In genomic region chr9:121620777-121621437, GRCh38 we compare ENCODE assay signal across 8 cellular contexts. TPM values are rescaled to one million over a fixed set of nuclear protein-coding genes. Genes with fewer than 3 reads are reported as not detected.
DNase-seq lines count a peak whose midpoint lies in the region; ATAC-seq and TF ChIP-seq lines count a peak whose summit lies in the region.

No MANE protein-coding gene starts in this region.

- H3K4me3 Mint-ChIP-seq in activated T-helper 2 cell treated with anti-CD3 and anti-CD28 coated beads, Interferon-gamma antibody, Interleukin-2, Interleukin-4, amounts not matched to agents 10 μg/mL and 5 μg/mL and 100 μg/mL, durations not matched to agents 14 hours and 24 hours and 36 hours (ENCODE audit: low read depth), result no peak overlapping the region

- DNase-seq in D341Med (ENCODE audit: low spot score) (peak; percentile 69), HT-29 (ENCODE audit: low spot score) (peak; percentile 51), amniotic epithelial cell (ENCODE audit: low read depth) (peak; percentile 8), lower lobe of right lung (no peak), NCI-H2081 treated with DMSO at 0.1 percent for 48 hours (lab: John Stamatoyannopoulos, UW) (no peak)
- no peak for DNase-seq in activated T-helper 2 cell treated with anti-CD3 and anti-CD28 coated beads, Interferon-gamma antibody, Interleukin-2, Interleukin-4, amounts not matched to agents 10 μg/mL and 5 μg/mL and 100 μg/mL, durations not matched to agents 14 hours and 24 hours and 36 hours (ENCODE audit: low spot score)

- H3K9me3 ChIP-seq in lower lobe of right lung, result no peaks in the 10 kb centered on the region

- no peak overlapping the region for H3K27ac ChIP-seq in lower lobe of right lung

- no peaks in the 10 kb centered on the region for H3K36me3 Mint-ChIP-seq in activated T-helper 2 cell treated with anti-CD3 and anti-CD28 coated beads, Interferon-gamma antibody, Interleukin-2, Interleukin-4, amounts not matched to agents 10 μg/mL and 5 μg/mL and 100 μg/mL, durations not matched to agents 14 hours and 24 hours and 36 hours (ENCODE audit: low read depth)

- H3K4me3 ChIP-seq in lower lobe of right lung, result no peak overlapping the region

- intact Hi-C loops in lower lobe of right lung (cut with DNase I), result no loop called here
- intact Hi-C loops in activated T-helper 2 cell treated with anti-CD3 and anti-CD28 coated beads, Interferon-gamma antibody, Interleukin-2, Interleukin-4, amounts not matched to agents 10 μg/mL and 5 μg/mL and 100 μg/mL, durations not matched to agents 14 hours and 24 hours and 36 hours (cut with micrococcal nuclease), result no loop called here

- H3K9me3 Mint-ChIP-seq in activated T-helper 2 cell treated with anti-CD3 and anti-CD28 coated beads, Interferon-gamma antibody, Interleukin-2, Interleukin-4, amounts not matched to agents 10 μg/mL and 5 μg/mL and 100 μg/mL, durations not matched to agents 14 hours and 24 hours and 36 hours, result no peaks in the 10 kb centered on the region

- TF ChIP-seq CTCF in lower lobe of right lung (IDR thresholded peaks at IDR 0.05), result peak; percentile 36

- H3K4me1 ChIP-seq in lower lobe of right lung, result peaks cover 29% of the 10 kb centered on the region

- H3K27me3 Mint-ChIP-seq in activated T-helper 2 cell treated with anti-CD3 and anti-CD28 coated beads, Interferon-gamma antibody, Interleukin-2, Interleukin-4, amounts not matched to agents 10 μg/mL and 5 μg/mL and 100 μg/mL, durations not matched to agents 14 hours and 24 hours and 36 hours (ENCODE audit: low read depth), result no peaks in the 10 kb centered on the region

- ATAC-seq in lower lobe of right lung, result peak; percentile 39 to 42
- no peak for ATAC-seq in GM21717 (IDR thresholded peaks at IDR 0.05; ENCODE audit: unreplicated experiment)
- no peak for ATAC-seq in GM18867 (IDR thresholded peaks at IDR 0.05; ENCODE audit: unreplicated experiment)

- H3K36me3 ChIP-seq in lower lobe of right lung, result no peaks in the 10 kb centered on the region

- no peak overlapping the region for H3K27ac Mint-ChIP-seq in activated T-helper 2 cell treated with anti-CD3 and anti-CD28 coated beads, Interferon-gamma antibody, Interleukin-2, Interleukin-4, amounts not matched to agents 10 μg/mL and 5 μg/mL and 100 μg/mL, durations not matched to agents 14 hours and 24 hours and 36 hours

- H3K4me1 Mint-ChIP-seq in activated T-helper 2 cell treated with anti-CD3 and anti-CD28 coated beads, Interferon-gamma antibody, Interleukin-2, Interleukin-4, amounts not matched to agents 10 μg/mL and 5 μg/mL and 100 μg/mL, durations not matched to agents 14 hours and 24 hours and 36 hours (ENCODE audit: low read depth), result no peaks in the 10 kb centered on the region

- H3K27me3 ChIP-seq in lower lobe of right lung (ENCODE audit: low read depth), result no peaks in the 10 kb centered on the region

RNA-seq across cellular contexts. Expression of gene DAB2IP, which starts 30.5 kb away (rescaled TPM):
- 47.4 and 58.1 TPM in 2 replicates for total RNA-seq in HT-29 (2014; rRNA removed; shearing (Covaris generic))
- 54.1 TPM for total RNA-seq in lower lobe of right lung
- 0.02 TPM in 1 of 2 replicates, not detected in the other for total RNA-seq in activated T-helper 2 cell treated with anti-CD3 and anti-CD28 coated beads, Interferon-gamma antibody, Interleukin-2, Interleukin-4, amounts not matched to agents 10 μg/mL and 5 μg/mL and 100 μg/mL, durations not matched to agents 14 hours and 24 hours and 36 hours

Comparison
In these comparisons a context has a peak if more than half of its experiments do, and no peak if none do; other contexts are left out.
1. DNase-seq: peak in D341Med (single experiment), HT-29 (single experiment) and amniotic epithelial cell (single experiment); none in lower lobe of right lung (single experiment), NCI-H2081 treated with DMSO at 0.1 percent for 48 hours (single experiment) and activated T-helper 2 cell treated with anti-CD3 and anti-CD28 coated beads, Interferon-gamma antibody, Interleukin-2, Interleukin-4, amounts not matched to agents 10 μg/mL and 5 μg/mL and 100 μg/mL, durations not matched to agents 14 hours and 24 hours and 36 hours (single experiment).
2. ATAC-seq: peak in lower lobe of right lung (2 of 2); none in GM21717 (single experiment) and GM18867 (single experiment).
3. RNA of gene DAB2IP, which starts 30.5 kb away (total RNA-seq): 47.4 to 58.1 TPM in HT-29 and 54.1 TPM in lower lobe of right lung (single experiment); 0.02 TPM in activated T-helper 2 cell treated with anti-CD3 and anti-CD28 coated beads, Interferon-gamma antibody, Interleukin-2, Interleukin-4, amounts not matched to agents 10 μg/mL and 5 μg/mL and 100 μg/mL, durations not matched to agents 14 hours and 24 hours and 36 hours; every median in the first group is over 10 times any median in the second.